Comparison of ENCODE assay signal across 8 cellular contexts in genomic region chr10:69318087-69318996, GRCh38. TPM values are rescaled to one million over a fixed set of nuclear protein-coding genes. Genes with fewer than 3 reads are reported as not detected.
DNase-seq lines count a peak whose midpoint lies in the region; ATAC-seq and TF ChIP-seq lines count a peak whose summit lies in the region.

No MANE protein-coding gene starts in this region.

- H3K9me3 ChIP-seq in CD8-positive, alpha-beta T cell (ENCODE audit: low read length) = no peaks in the 10 kb centered on the region
- no peaks in the 10 kb centered on the region for H3K9me3 ChIP-seq in endodermal cell (ENCODE audit: control insufficient read depth, low read length)

- CTCF ChIA-PET in CD8-positive, alpha-beta T cell (lab: Charles Lee) = interaction anchor here (0.7 to 3.0 kb wide), 6 partner anchors 15 to 85 kb away, joined by 3 to 11 read pairs (median 4); no protein-coding TSS in a partner anchor
- CTCF ChIA-PET in activated CD8-positive, alpha-beta memory T cell treated with anti-CD3 and anti-CD28 coated beads, Interleukin-2, amount 10 ng/mL, durations not matched to agents 7 days and 5 days (lab: Charles Lee) = interaction anchor here (0.9 to 4.2 kb wide), 15 partner anchors 9 to 293 kb away, joined by 3 to 24 read pairs (median 5); no protein-coding TSS in a partner anchor

- H3K27ac ChIP-seq in CD8-positive, alpha-beta T cell (ENCODE audit: low read depth, low read length) = peak overlapping the region; percentile 89
- H3K27ac ChIP-seq in endodermal cell (ENCODE audit: low read depth, low read length) = no peak overlapping the region

- H3K27me3 ChIP-seq in CD8-positive, alpha-beta T cell (ENCODE audit: insufficient read depth, low read length) = no peaks in the 10 kb centered on the region
- H3K27me3 ChIP-seq in endodermal cell (ENCODE audit: control insufficient read depth, insufficient read depth, low read length, poor library complexity, severe bottlenecking) = no peaks in the 10 kb centered on the region

- H3K9me3 Mint-ChIP-seq in CD8-positive, alpha-beta T cell = no peaks in the 10 kb centered on the region
- no peaks in the 10 kb centered on the region for H3K9me3 Mint-ChIP-seq in activated CD8-positive, alpha-beta memory T cell treated with anti-CD3 and anti-CD28 coated beads, Interleukin-2, amount 10 ng/mL, durations not matched to agents 7 days and 5 days (ENCODE audit: low read depth)
- H3K9me3 Mint-ChIP-seq in endodermal cell = no peaks in the 10 kb centered on the region
- no peaks in the 10 kb centered on the region for H3K9me3 Mint-ChIP-seq in mesothelial cell of epicardium

- POLR2A ChIA-PET in CD8-positive, alpha-beta T cell (lab: Charles Lee) = interaction anchor here (0.5 to 2.9 kb wide), 12 partner anchors 9 to 365 kb away, joined by 3 to 18 read pairs (median 4); no protein-coding TSS in a partner anchor

- WGBS in endodermal cell (ENCODE audit: insufficient coverage in 1 of 2, insufficient read length in 1 of 2), 2 experiments = 3 to 6% methylated on average over 22 to 108 of the region's 108 CpGs

- no peaks in the 10 kb centered on the region for H3K36me3 ChIP-seq in CD8-positive, alpha-beta T cell (ENCODE audit: insufficient read depth, low read length)
- no peaks in the 10 kb centered on the region for H3K36me3 ChIP-seq in endodermal cell (ENCODE audit: control insufficient read depth, insufficient read depth, low read length)

- peak overlapping the region; percentile 92 for H3K4me3 ChIP-seq in CD8-positive, alpha-beta T cell (ENCODE audit: low read depth, low read length)
- H3K4me3 ChIP-seq in endodermal cell (ENCODE audit: low read length) = peak overlapping the region; percentile 87

- peaks cover 32% of the 10 kb centered on the region for H3K4me1 ChIP-seq in CD8-positive, alpha-beta T cell (ENCODE audit: insufficient read depth, low read length)
- peaks cover 11% of the 10 kb centered on the region for H3K4me1 ChIP-seq in endodermal cell (ENCODE audit: control insufficient read depth, insufficient read depth, low read length)

- H3K4me3 Mint-ChIP-seq in CD8-positive, alpha-beta T cell = peak overlapping the region; percentile 95
- H3K4me3 Mint-ChIP-seq in activated CD8-positive, alpha-beta memory T cell treated with anti-CD3 and anti-CD28 coated beads, Interleukin-2, amount 10 ng/mL, durations not matched to agents 7 days and 5 days = peak overlapping the region; percentile 97
- H3K4me3 Mint-ChIP-seq in endodermal cell (peak overlapping the region; percentile 87), mesothelial cell of epicardium (peak overlapping the region; percentile 95)

- peak; percentile 81 to 94 (median 90) for DNase-seq in CD8-positive, alpha-beta T cell
- DNase-seq in NK-92 treated with Interleukin-12 subunit alpha and Interleukin-12 subunit beta, amount 100 ng/mL, for 24 hours (lab: John Stamatoyannopoulos, UW) = peak; percentile 88
- peak; percentile 95 for DNase-seq in activated CD8-positive, alpha-beta memory T cell treated with anti-CD3 and anti-CD28 coated beads, Interleukin-2, amount 10 ng/mL, durations not matched to agents 7 days and 5 days
- DNase-seq in endodermal cell = peak; percentile 96
- peak; percentile 82 to 90 for DNase-seq in mesothelial cell of epicardium (ENCODE audit: low spot score in 2 of 2, unreplicated experiment in 2 of 2)
- peak; percentile 88 to 92 for DNase-seq in stimulated activated CD8-positive, alpha-beta memory T cell treated with anti-CD3 and anti-CD28 coated beads, Interleukin-15, amount 100 ng/mL, for 48 hours (ENCODE audit: low read depth in 2 of 2)

- peak; percentile 89 for ATAC-seq in CD8-positive, alpha-beta T cell
- ATAC-seq in GM19372 (IDR thresholded peaks at IDR 0.05; ENCODE audit: low read depth, unreplicated experiment) = peak; percentile 77
- ATAC-seq in HG03520 (IDR thresholded peaks at IDR 0.05; ENCODE audit: unreplicated experiment) = peak; percentile 76
- ATAC-seq in activated CD8-positive, alpha-beta memory T cell treated with anti-CD3 and anti-CD28 coated beads, Interleukin-2, amount 10 ng/mL, durations not matched to agents 7 days and 5 days = peak; percentile 89

- intact Hi-C loops in CD8-positive, alpha-beta T cell (cut with DNase I, micrococcal nuclease) = loop anchor here (1.0 to 10.0 kb wide), 14 partner anchors 40 to 1086 kb away; partner anchors contain the start of genes HNRNPH3 (in 2 of the 2), PBLD (in 2 of the 2), VPS26A (in 2 of the 2) and DDX50 (in 1 of the 2)

- TF ChIP-seq CTCF in CD8-positive, alpha-beta T cell (IDR thresholded peaks at IDR 0.05) = no peak
- TF ChIP-seq CTCF in endodermal cell (conservative IDR thresholded peaks at IDR 0.05) = peak; percentile 37
- no peak for TF ChIP-seq CTCF in mesothelial cell of epicardium (IDR thresholded peaks at IDR 0.05; ENCODE audit: unreplicated experiment)

- peaks cover 3% of the 10 kb centered on the region for H3K36me3 Mint-ChIP-seq in CD8-positive, alpha-beta T cell
- peaks cover 8% of the 10 kb centered on the region for H3K36me3 Mint-ChIP-seq in activated CD8-positive, alpha-beta memory T cell treated with anti-CD3 and anti-CD28 coated beads, Interleukin-2, amount 10 ng/mL, durations not matched to agents 7 days and 5 days
- H3K36me3 Mint-ChIP-seq in endodermal cell (ENCODE audit: low read depth) (no peaks in the 10 kb centered on the region), mesothelial cell of epicardium (no peaks in the 10 kb centered on the region)

- no peaks in the 10 kb centered on the region for H3K27me3 Mint-ChIP-seq in CD8-positive, alpha-beta T cell (ENCODE audit: low read depth)
- no peaks in the 10 kb centered on the region for H3K27me3 Mint-ChIP-seq in activated CD8-positive, alpha-beta memory T cell treated with anti-CD3 and anti-CD28 coated beads, Interleukin-2, amount 10 ng/mL, durations not matched to agents 7 days and 5 days
- no peaks in the 10 kb centered on the region for H3K27me3 Mint-ChIP-seq in endodermal cell (ENCODE audit: insufficient read depth)
- no peaks in the 10 kb centered on the region for H3K27me3 Mint-ChIP-seq in mesothelial cell of epicardium (ENCODE audit: low read depth)

- peak overlapping the region; percentile 11 for H3K9ac ChIP-seq in endodermal cell (ENCODE audit: extremely low read depth, low read length, poor library complexity, severe bottlenecking)

- H3K4me1 Mint-ChIP-seq in CD8-positive, alpha-beta T cell (ENCODE audit: low read depth) = peaks cover 38% of the 10 kb centered on the region
- H3K4me1 Mint-ChIP-seq in activated CD8-positive, alpha-beta memory T cell treated with anti-CD3 and anti-CD28 coated beads, Interleukin-2, amount 10 ng/mL, durations not matched to agents 7 days and 5 days = peaks cover 48% of the 10 kb centered on the region
- H3K4me1 Mint-ChIP-seq in endodermal cell (peaks cover 13% of the 10 kb centered on the region), mesothelial cell of epicardium (peaks cover 37% of the 10 kb centered on the region)

- H3K27ac Mint-ChIP-seq in CD8-positive, alpha-beta T cell = peak overlapping the region; percentile 89
- H3K27ac Mint-ChIP-seq in activated CD8-positive, alpha-beta memory T cell treated with anti-CD3 and anti-CD28 coated beads, Interleukin-2, amount 10 ng/mL, durations not matched to agents 7 days and 5 days = peak overlapping the region; percentile 93
- H3K27ac Mint-ChIP-seq in endodermal cell (no peak overlapping the region), mesothelial cell of epicardium (peak overlapping the region; percentile 43)

RNA-seq across cellular contexts. Expression of gene HK1, which starts 40.0 kb away (rescaled TPM):
- total RNA-seq in CD8-positive, alpha-beta T cell = 10 to 100 TPM; 37.0 to 40.0 TPM
- total RNA-seq in activated CD8-positive, alpha-beta memory T cell treated with anti-CD3 and anti-CD28 coated beads, Interleukin-2, amount 10 ng/mL, durations not matched to agents 7 days and 5 days = 100 to 1,000 TPM; 121 to 135 TPM
- total RNA-seq in endodermal cell (10 to 100 TPM; 38.0 to 78.8 TPM), mesothelial cell of epicardium (61.8 to 68.7 TPM (median 65.6 TPM) in 3 replicates)
- polyA plus RNA-seq in endodermal cell (2013, experiment 1 of 2) = 48.2 TPM
- 45.5 TPM for polyA plus RNA-seq in endodermal cell (2013, experiment 2 of 2)
